ENCODE assay signal across 11 cellular contexts in the genomic region with DNA sequence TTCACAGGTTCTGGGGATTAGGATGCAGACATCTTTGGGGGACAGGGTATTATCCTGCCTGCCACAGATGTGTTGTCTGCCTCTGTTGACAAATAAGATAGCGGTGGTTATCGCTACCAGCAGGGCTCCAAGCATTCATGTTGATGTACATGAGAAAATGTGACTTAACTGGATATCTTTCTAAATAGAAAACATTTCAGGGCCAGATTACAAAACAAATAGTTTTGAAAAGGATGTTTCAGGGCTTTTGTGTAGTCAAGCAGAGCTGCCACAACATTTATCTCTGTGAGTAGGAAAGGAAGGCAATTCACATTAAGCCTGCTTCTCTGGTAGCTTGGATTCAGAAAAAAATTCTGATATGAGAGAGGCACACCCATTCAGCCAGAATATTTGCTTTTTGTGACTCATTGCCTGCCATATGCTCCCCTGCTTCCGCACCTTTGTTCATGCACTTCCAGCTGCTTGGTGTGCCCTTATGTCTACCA. TPM values are rescaled to one million over a fixed set of nuclear protein-coding genes. Genes with fewer than 3 reads are reported as not detected.
A peak's percentile ranks its signal among the peaks of the same experiment; 100 is the strongest.
DNase-seq lines count a peak whose midpoint lies in the region; ATAC-seq and TF ChIP-seq lines count a peak whose summit lies in the region.
"Had no signal": no experiment of that assay in that cellular context is flagged by ENCODE, and none has a peak within 500 bp of the region (broad histone marks: within the 10 kb centered on the region; RNA-seq: fewer than 3 reads in every experiment).

No MANE protein-coding gene starts in this region.

- H3K27ac Mint-ChIP-seq in stimulated activated effector memory CD8-positive, alpha-beta T cell treated with anti-CD3 and anti-CD28 coated beads, Interleukin-12 subunit alpha, Interleukin-12 subunit beta, amount 100 ng/mL, for 72 hours = no peak overlapping the region
- peak overlapping the region in 1 of 9 donors; percentile 5 for H3K27ac Mint-ChIP-seq in naive thymus-derived CD4-positive, alpha-beta T cell
- H3K27ac Mint-ChIP-seq: activated naive CD4-positive, alpha-beta T cell treated with anti-CD3 and anti-CD28 coated beads, Interleukin-2, amount 50 U/mL, for 72 hours had no signal

- TF ChIP-seq CTCF in epithelial cell of esophagus (IDR thresholded peaks at IDR 0.05; ENCODE audit: insufficient read depth, low read depth, low read length, missing control alignments) = no peak

- H3K4me1 Mint-ChIP-seq in stimulated activated effector memory CD8-positive, alpha-beta T cell treated with anti-CD3 and anti-CD28 coated beads, Interleukin-12 subunit alpha, Interleukin-12 subunit beta, amount 100 ng/mL, for 72 hours = no peaks in the 10 kb centered on the region
- no peaks in the 10 kb centered on the region for H3K4me1 Mint-ChIP-seq in naive thymus-derived CD4-positive, alpha-beta T cell

- intact Hi-C loops in naive thymus-derived CD4-positive, alpha-beta T cell (cut with micrococcal nuclease) = no loop called here

- H3K27me3 Mint-ChIP-seq in naive thymus-derived CD4-positive, alpha-beta T cell = peaks cover 0 to 2% (median 0%) of the 10 kb centered on the region in 5 donors

- H3K36me3 ChIP-seq in naive thymus-derived CD4-positive, alpha-beta T cell (ENCODE audit: control insufficient read depth in 2 of 3, insufficient read depth in 3 of 3, low read length in 3 of 3) = no peaks in the 10 kb centered on the region

- H3K9me3 ChIP-seq in naive thymus-derived CD4-positive, alpha-beta T cell (ENCODE audit: control insufficient read depth in 2 of 3, low read length in 3 of 3) = no peaks in the 10 kb centered on the region

- no peak overlapping the region for H3K4me3 ChIP-seq in epithelial cell of esophagus (ENCODE audit: low read length)
- H3K4me3 ChIP-seq in naive thymus-derived CD4-positive, alpha-beta T cell (ENCODE audit: low read length) = no peak overlapping the region
- H3K4me3 ChIP-seq: dorsolateral prefrontal cortex had no signal

- H3K9me3 Mint-ChIP-seq in stimulated activated effector memory CD8-positive, alpha-beta T cell treated with anti-CD3 and anti-CD28 coated beads, Interleukin-12 subunit alpha, Interleukin-12 subunit beta, amount 100 ng/mL, for 72 hours = no peaks in the 10 kb centered on the region
- no peaks in the 10 kb centered on the region for H3K9me3 Mint-ChIP-seq in naive thymus-derived CD4-positive, alpha-beta T cell
- H3K9me3 Mint-ChIP-seq: activated naive CD4-positive, alpha-beta T cell treated with anti-CD3 and anti-CD28 coated beads, Interleukin-2, amount 50 U/mL, for 72 hours had no signal

- H3K27me3 ChIP-seq in naive thymus-derived CD4-positive, alpha-beta T cell (ENCODE audit: control insufficient read depth in 2 of 2, insufficient read depth in 2 of 2, low read length in 2 of 2) = no peaks in the 10 kb centered on the region
- H3K27me3 ChIP-seq: dorsolateral prefrontal cortex had no signal

- H3K4me1 ChIP-seq in naive thymus-derived CD4-positive, alpha-beta T cell (ENCODE audit: control insufficient read depth in 2 of 2, insufficient read depth in 2 of 2, low read length in 2 of 2) = no peaks in the 10 kb centered on the region

- no peaks in the 10 kb centered on the region for H3K36me3 Mint-ChIP-seq in stimulated activated effector memory CD8-positive, alpha-beta T cell treated with anti-CD3 and anti-CD28 coated beads, Interleukin-12 subunit alpha, Interleukin-12 subunit beta, amount 100 ng/mL, for 72 hours
- no peaks in the 10 kb centered on the region for H3K36me3 Mint-ChIP-seq in naive thymus-derived CD4-positive, alpha-beta T cell
- H3K36me3 Mint-ChIP-seq: activated naive CD4-positive, alpha-beta T cell treated with anti-CD3 and anti-CD28 coated beads, Interleukin-2, amount 50 U/mL, for 72 hours had no signal

- ATAC-seq in HG02571 (IDR thresholded peaks at IDR 0.05; ENCODE audit: unreplicated experiment) = no peak
- no peak for ATAC-seq in stimulated activated effector memory CD8-positive, alpha-beta T cell treated with anti-CD3 and anti-CD28 coated beads, Interleukin-12 subunit alpha, Interleukin-12 subunit beta, amount 100 ng/mL, for 72 hours
- no peak for ATAC-seq in naive thymus-derived CD4-positive, alpha-beta T cell
- ATAC-seq: activated naive CD4-positive, alpha-beta T cell treated with anti-CD3 and anti-CD28 coated beads, Interleukin-2, amount 50 U/mL, for 72 hours had no signal

- H3K4me3 Mint-ChIP-seq in stimulated activated effector memory CD8-positive, alpha-beta T cell treated with anti-CD3 and anti-CD28 coated beads, Interleukin-12 subunit alpha, Interleukin-12 subunit beta, amount 100 ng/mL, for 72 hours = no peak overlapping the region
- H3K4me3 Mint-ChIP-seq in naive thymus-derived CD4-positive, alpha-beta T cell = no peak overlapping the region

- H3K27ac ChIP-seq in naive thymus-derived CD4-positive, alpha-beta T cell (ENCODE audit: low read depth, low read length) = no peak overlapping the region

- DNase-seq in HT1080 (ENCODE audit: low read depth) (peak; percentile 88), NCI-H460 (ENCODE audit: extremely low read depth, low read depth) (peak; percentile 39), epithelial cell of esophagus (ENCODE audit: low read depth) (peak; percentile 79), pulmonary artery endothelial cell (ENCODE audit: low read depth, low spot score) (peak; percentile 33), RKO (ENCODE audit: low spot score) (no peak)
- no peak for DNase-seq in stimulated activated effector memory CD8-positive, alpha-beta T cell treated with anti-CD3 and anti-CD28 coated beads, Interleukin-12 subunit alpha, Interleukin-12 subunit beta, amount 100 ng/mL, for 72 hours (ENCODE audit: low spot score in 2 of 2)
- no peak for DNase-seq in naive thymus-derived CD4-positive, alpha-beta T cell
- DNase-seq: midbrain had no signal

- CTCF ChIA-PET in naive thymus-derived CD4-positive, alpha-beta T cell (lab: Charles Lee) = no interaction called here

- POLR2A ChIA-PET in naive thymus-derived CD4-positive, alpha-beta T cell (lab: Charles Lee) = no interaction called here

RNA-seq across cellular contexts. Expression of a gene that starts 22.8 kb away (rescaled TPM):
- total RNA-seq in HT1080 (2014; rRNA removed; shearing (Covaris generic)) = 20.8 and 24.8 TPM in 2 replicates
- polyA plus RNA-seq in HT1080 (2015; cell fraction: cytosol; rRNA removed) = 12.1 and 14.6 TPM in 2 replicates
- polyA plus RNA-seq in HT1080 (2015; cell fraction: nucleus; rRNA removed) = 22.6 and 23.4 TPM in 2 replicates
- 43.0 and 44.6 TPM in 2 replicates for total RNA-seq in NCI-H460 (2014; rRNA removed; shearing (Covaris generic))
- 20.1 and 23.9 TPM in 2 replicates for polyA plus RNA-seq in NCI-H460 (2014; cell fraction: nucleus; rRNA removed)
- total RNA-seq in pulmonary artery endothelial cell = 3.4 TPM in 2 replicates
- 1 to 10 TPM; 1.6 to 2.8 (median 2.0) TPM for total RNA-seq in naive thymus-derived CD4-positive, alpha-beta T cell
- 1 to 10 TPM; 3.7 to 6.4 TPM for polyA plus RNA-seq in naive thymus-derived CD4-positive, alpha-beta T cell

RNA-seq across cellular contexts. Expression of a gene that starts 40.4 kb away (rescaled TPM):
- 32.8 and 33.5 TPM in 2 replicates for total RNA-seq in HT1080 (2014; rRNA removed; shearing (Covaris generic))
- 19.3 and 22.8 TPM in 2 replicates for polyA plus RNA-seq in HT1080 (2015; cell fraction: cytosol; rRNA removed)
- polyA plus RNA-seq in HT1080 (2015; cell fraction: nucleus; rRNA removed) = 109 and 116 TPM in 2 replicates
- 20.2 and 22.2 TPM in 2 replicates for total RNA-seq in NCI-H460 (2014; rRNA removed; shearing (Covaris generic))
- polyA plus RNA-seq in NCI-H460 (2014; cell fraction: nucleus; rRNA removed) = 54.1 and 58.6 TPM in 2 replicates
- 27.4 and 39.9 TPM in 2 replicates for total RNA-seq in pulmonary artery endothelial cell
- total RNA-seq in naive thymus-derived CD4-positive, alpha-beta T cell = 10 to 100 TPM; 31.3 to 48.3 (median 36.2) TPM
- polyA plus RNA-seq in naive thymus-derived CD4-positive, alpha-beta T cell = 10 to 100 TPM; 11.3 to 12.5 TPM

Comparison
In these comparisons a context has a peak if more than half of its experiments do, and no peak if none do; other contexts are left out.
1. DNase-seq: peak in HT1080 (single experiment), NCI-H460 (single experiment), epithelial cell of esophagus (single experiment) and pulmonary artery endothelial cell (single experiment); none in stimulated activated effector memory CD8-positive, alpha-beta T cell treated with anti-CD3 and anti-CD28 coated beads, Interleukin-12 subunit alpha, Interleukin-12 subunit beta, amount 100 ng/mL, for 72 hours (0 of 2), naive thymus-derived CD4-positive, alpha-beta T cell (0 of 9) and RKO (single experiment).